ENCODE assay signal across 8 cellular contexts in genomic region chr10:77925795-77926565, GRCh38. TPM values are rescaled to one million over a fixed set of nuclear protein-coding genes. Genes with fewer than 3 reads are reported as not detected.
DNase-seq lines count a peak whose midpoint lies in the region; ATAC-seq and TF ChIP-seq lines count a peak whose summit lies in the region.

No MANE protein-coding gene starts in this region.

- H3K36me3 Mint-ChIP-seq in T-helper 2 cell treated with Interferon-gamma antibody and Interleukin-4, amounts not matched to agents 5 μg/mL and 100 μg/mL, for 36 hours (ENCODE audit: low read depth) = peaks cover 2% of the 10 kb centered on the region
- H3K36me3 Mint-ChIP-seq in effector memory CD8-positive, alpha-beta T cell (ENCODE audit: insufficient read depth) = no peaks in the 10 kb centered on the region

- H3K36me3 ChIP-seq in mesendoderm (ENCODE audit: control insufficient read depth, insufficient read depth, low read length) (no peaks in the 10 kb centered on the region), thoracic aorta (no peaks in the 10 kb centered on the region)

- H4K8ac ChIP-seq in mesendoderm (ENCODE audit: low read depth, low read length) = no peak overlapping the region

- H3K27ac ChIP-seq in mesendoderm (ENCODE audit: low read depth, low read length) (peak overlapping the region; percentile 32), thoracic aorta (peak overlapping the region; percentile 65 to 81)

- peak overlapping the region; percentile 100 for H3K18ac ChIP-seq in mesendoderm (ENCODE audit: low read length)

- peak overlapping the region; percentile 58 for H3K4ac ChIP-seq in mesendoderm (ENCODE audit: low read depth, low read length)

- peak overlapping the region; percentile 45 for H3K4me2 ChIP-seq in mesendoderm (ENCODE audit: low read length)

- H2BK120ac ChIP-seq in mesendoderm (ENCODE audit: low read depth, low read length) = peak overlapping the region; percentile 4

- H3K9me3 Mint-ChIP-seq in T-helper 2 cell treated with Interferon-gamma antibody and Interleukin-4, amounts not matched to agents 5 μg/mL and 100 μg/mL, for 36 hours = no peaks in the 10 kb centered on the region
- no peaks in the 10 kb centered on the region for H3K9me3 Mint-ChIP-seq in effector memory CD8-positive, alpha-beta T cell

- peaks cover 44% of the 10 kb centered on the region for H3K27me3 Mint-ChIP-seq in T-helper 2 cell treated with Interferon-gamma antibody and Interleukin-4, amounts not matched to agents 5 μg/mL and 100 μg/mL, for 36 hours (ENCODE audit: low read depth)
- H3K27me3 Mint-ChIP-seq in effector memory CD8-positive, alpha-beta T cell = peaks cover 18 to 24% of the 10 kb centered on the region in 2 donors

- peak overlapping the region; percentile 97 for H3K23ac ChIP-seq in mesendoderm (ENCODE audit: low read length)

- H3K4me1 ChIP-seq in mesendoderm (ENCODE audit: control insufficient read depth, low read depth, low read length) = peaks cover 13% of the 10 kb centered on the region
- H3K4me1 ChIP-seq in thoracic aorta (ENCODE audit: control insufficient read depth in 1 of 2, low read depth in 2 of 2) = peaks cover 15 to 36% of the 10 kb centered on the region in 2 donors

- H2BK5ac ChIP-seq in mesendoderm (ENCODE audit: low read length) = peak overlapping the region; percentile 82

- H2AK5ac ChIP-seq in mesendoderm (ENCODE audit: low read length) = no peak overlapping the region

- H3K79me1 ChIP-seq in mesendoderm (ENCODE audit: low read length) = peaks cover 3% of the 10 kb centered on the region

- no peak overlapping the region for H2BK15ac ChIP-seq in mesendoderm (replicated peaks; ENCODE audit: low read depth)

- peak; percentile 43 for ATAC-seq in HG03066 (IDR thresholded peaks at IDR 0.05; ENCODE audit: low read depth, unreplicated experiment)
- ATAC-seq in effector memory CD8-positive, alpha-beta T cell (replicated peaks) = peak; percentile 73
- no peak for ATAC-seq in thoracic aorta (ENCODE audit: insufficient number of reproducible peaks, low FRiP score, low read depth)

- peak overlapping the region; percentile 94 for H3K9ac ChIP-seq in mesendoderm (ENCODE audit: low read length)

- H3K4me1 Mint-ChIP-seq in T-helper 2 cell treated with Interferon-gamma antibody and Interleukin-4, amounts not matched to agents 5 μg/mL and 100 μg/mL, for 36 hours (ENCODE audit: low read depth) = peaks cover 12% of the 10 kb centered on the region
- peaks cover 15 to 26% of the 10 kb centered on the region in 2 donors for H3K4me1 Mint-ChIP-seq in effector memory CD8-positive, alpha-beta T cell (ENCODE audit: low read depth in 2 of 2)

- in situ Hi-C loops in GM13976 (cut with MboI; ENCODE audit: low sequenced_read_pairs, unreplicated experiment) = no loop called here

- H4K5ac ChIP-seq in mesendoderm (ENCODE audit: low read length) = no peak overlapping the region

- H3K56ac ChIP-seq in mesendoderm (ENCODE audit: low read length) = peak overlapping the region; percentile 98

- H3K79me2 ChIP-seq in mesendoderm (ENCODE audit: control insufficient read depth, insufficient read depth, low read length) = peaks cover 53% of the 10 kb centered on the region

- peak overlapping the region; percentile 77 for H3K4me3 ChIP-seq in mesendoderm (ENCODE audit: low read length)
- H3K4me3 ChIP-seq in thoracic aorta = peak overlapping the region; percentile 92

- DNase-seq in 8988T (peak; percentile 50), GM13976 (ENCODE audit: low spot score) (peak; percentile 72), mesendoderm (peak; percentile 63), thoracic aorta (ENCODE audit: low spot score) (no peak), DMS114 treated with DMSO at 0.1 percent for 48 hours (lab: John Stamatoyannopoulos, UW; ENCODE audit: unreplicated experiment) (no peak)
- peak; percentile 41 for DNase-seq in T-helper 2 cell treated with Interferon-gamma antibody and Interleukin-4, amounts not matched to agents 5 μg/mL and 100 μg/mL, for 36 hours (ENCODE audit: low spot score)
- peak; percentile 5 to 20 (median 17) for DNase-seq in effector memory CD8-positive, alpha-beta T cell

- no peak overlapping the region for H3K27ac Mint-ChIP-seq in T-helper 2 cell treated with Interferon-gamma antibody and Interleukin-4, amounts not matched to agents 5 μg/mL and 100 μg/mL, for 36 hours
- peak overlapping the region; percentile 6 to 50 for H3K27ac Mint-ChIP-seq in effector memory CD8-positive, alpha-beta T cell

- no CpG with 5 or more reads among the region's 73 CpGs for WGBS in mesendoderm (ENCODE audit: extremely low coverage, insufficient coverage, low lambda C conversion rate)

- no peaks in the 10 kb centered on the region for H3K9me3 ChIP-seq in thoracic aorta

- H3K4me3 Mint-ChIP-seq in T-helper 2 cell treated with Interferon-gamma antibody and Interleukin-4, amounts not matched to agents 5 μg/mL and 100 μg/mL, for 36 hours = peak overlapping the region; percentile 67
- peak overlapping the region; percentile 59 to 71 for H3K4me3 Mint-ChIP-seq in effector memory CD8-positive, alpha-beta T cell

- TF ChIP-seq CTCF in GM13976 (IDR thresholded peaks at IDR 0.05; ENCODE audit: borderline replicate concordance, control extremely low read depth, extremely low read depth, insufficient read depth, missing control alignments) (no peak), thoracic aorta (IDR thresholded peaks at IDR 0.05) (no peak)

- H3K27me3 ChIP-seq in mesendoderm (ENCODE audit: insufficient read depth, low read length, poor library complexity) = no peaks in the 10 kb centered on the region
- no peaks in the 10 kb centered on the region for H3K27me3 ChIP-seq in thoracic aorta (replicated peaks; ENCODE audit: insufficient read depth)

RNA-seq across cellular contexts. Expression of gene DLG5, which starts 0.6 kb away (rescaled TPM):
- polyA plus RNA-seq in mesendoderm (2013, experiment 1 of 2) = 58.5 TPM
- 57.0 TPM for polyA plus RNA-seq in mesendoderm (2013, experiment 2 of 2)
- 10 to 100 TPM; 36.4 to 79.6 TPM for total RNA-seq in thoracic aorta

Comparison
In these comparisons a context has a peak if more than half of its experiments do, and no peak if none do; other contexts are left out.
1. DNase-seq: peak in 8988T (single experiment), GM13976 (single experiment), T-helper 2 cell treated with Interferon-gamma antibody and Interleukin-4, amounts not matched to agents 5 μg/mL and 100 μg/mL, for 36 hours (single experiment), effector memory CD8-positive, alpha-beta T cell (3 of 3) and mesendoderm (single experiment); none in thoracic aorta (single experiment) and DMS114 treated with DMSO at 0.1 percent for 48 hours (single experiment).